Comparison of ENCODE assay signal across 17 cellular contexts in genomic region chr15:29685156-29686078, GRCh38.
DNase-seq lines count a peak whose midpoint lies in the region; ATAC-seq, FAIRE-seq and TF ChIP-seq lines count a peak whose summit lies in the region.
"Had no signal": no experiment of that assay in that cellular context is flagged by ENCODE, and none has a peak within 500 bp of the region (broad histone marks: within the 10 kb centered on the region; RNA-seq: fewer than 3 reads in every experiment).

No MANE protein-coding gene starts in this region.

- no peaks in the 10 kb centered on the region for H3K36me3 Mint-ChIP-seq in CD4-positive, alpha-beta T cell (ENCODE audit: low read depth)
- H3K36me3 Mint-ChIP-seq: activated naive CD8-positive, alpha-beta T cell; mesothelial cell of epicardium had no signal

- TF ChIP-seq POLR2A in IMR-90 (IDR thresholded peaks at IDR 0.05; ENCODE audit: low read depth, low read length) (no peak), erythroblast (IDR thresholded peaks at IDR 0.05; ENCODE audit: low read length) (no peak)

- POLR2A ChIA-PET in IMR-90 (lab: Charles Lee; ENCODE audit: unreplicated experiment), result no interaction called here
- POLR2A ChIA-PET in CD4-positive, alpha-beta T cell (lab: Charles Lee), result no interaction called here

- H2BK120ac ChIP-seq in IMR-90 (ENCODE audit: low read depth, low read length), result peak overlapping the region; percentile 55; the same call in 1 of the 2 replicates

- H4K20me1 ChIP-seq in IMR-90 (ENCODE audit: insufficient read depth, low read length), result no peaks in the 10 kb centered on the region

- dilution Hi-C loops in IMR-90 (cut with HindIII; ENCODE audit: low sequenced_read_pairs, unreplicated experiment), result no loop called here

- H3K36me3 ChIP-seq in IMR-90 (ENCODE audit: control insufficient read depth, insufficient read depth, low read length) (no peaks in the 10 kb centered on the region), bronchial epithelial cell (ENCODE audit: control insufficient read depth, insufficient read depth, low read length) (no peaks in the 10 kb centered on the region)
- H3K36me3 ChIP-seq: colonic mucosa, transverse colon had no signal

- H3K4me1 Mint-ChIP-seq in CD4-positive, alpha-beta T cell (ENCODE audit: low read depth), result no peaks in the 10 kb centered on the region
- H3K4me1 Mint-ChIP-seq: B cell, mesothelial cell of epicardium had no signal

- H2AK5ac ChIP-seq in IMR-90 (ENCODE audit: low read depth, low read length), result peak overlapping the region; percentile 82

- TF ChIP-seq RAD21 in IMR-90 (IDR thresholded peaks at IDR 0.05; ENCODE audit: low read length), result no peak

- H3K4me1 ChIP-seq in IMR-90 (ENCODE audit: control insufficient read depth, insufficient read depth, low read length), result 0 out of 2 replicates have a peak, but pooled peaks cover 3% of the 10 kb centered on the region
- H3K4me1 ChIP-seq: parathyroid adenoma had no signal

- no peak overlapping the region for H3K14ac ChIP-seq in IMR-90 (replicated peaks; ENCODE audit: low read depth, low read length)

- no peak overlapping the region for H3K18ac ChIP-seq in IMR-90 (ENCODE audit: low read depth, low read length)

- H4K91ac ChIP-seq in IMR-90 (ENCODE audit: insufficient read depth, low read depth, low read length), result no peak overlapping the region; the same call in 1 of the 2 replicates

- CTCF ChIA-PET in IMR-90 (lab: Yijun Ruan, JAX), result no interaction called here
- CTCF ChIA-PET in CD4-positive, alpha-beta T cell (lab: Charles Lee), result no interaction called here

- intact Hi-C loops in IMR-90 (cut with micrococcal nuclease), result no loop called here
- intact Hi-C loops in CD4-positive, alpha-beta T cell (cut with DNase I, micrococcal nuclease), result no loop called here

- H2AFZ ChIP-seq in IMR-90 (replicated peaks; ENCODE audit: low read length, poor library complexity), result peak overlapping the region; percentile 64
- H2AFZ ChIP-seq: parathyroid adenoma had no signal

- FAIRE-seq in bronchial epithelial cell (lab: Jason Lieb, UNC), result no peak

- H2BK15ac ChIP-seq in IMR-90 (ENCODE audit: low read depth, low read length), result no peak overlapping the region; the same call in 2 of the 3 replicates

- no peak overlapping the region for H3K27ac Mint-ChIP-seq in CD4-positive, alpha-beta T cell
- H3K27ac Mint-ChIP-seq: activated naive CD8-positive, alpha-beta T cell; B cell; mesothelial cell of epicardium had no signal

- H3K27me3 ChIP-seq in IMR-90 (ENCODE audit: control insufficient read depth, insufficient read depth, low read length) (no peaks in the 10 kb centered on the region), bronchial epithelial cell (ENCODE audit: control insufficient read depth, insufficient read depth, low read length) (no peaks in the 10 kb centered on the region)
- H3K27me3 ChIP-seq in CD4-positive, alpha-beta T cell (ENCODE audit: control insufficient read depth, insufficient read depth, low read length), result no peaks in the 10 kb centered on the region
- H3K27me3 ChIP-seq: colonic mucosa, transverse colon had no signal

- no peak overlapping the region for H3K23ac ChIP-seq in IMR-90 (ENCODE audit: low read depth, low read length)

- H2BK20ac ChIP-seq in IMR-90 (ENCODE audit: low read depth, low read length), result no peak overlapping the region

- DNase-seq in AG08395 (ENCODE audit: low spot score) (peak; percentile 61), IMR-90 (peak; percentile 79), bronchial epithelial cell (ENCODE audit: low read depth) (peak; percentile 48), left lobe of liver (ENCODE audit: low spot score) (peak; percentile 28), erythroblast (lab: John Stamatoyannopoulos, UW) (no peak), LoVo (ENCODE audit: low spot score) (no peak), NCI-H446 treated with DMSO at 0.1 percent for 48 hours (lab: John Stamatoyannopoulos, UW) (no peak)
- DNase-seq in CD4-positive, alpha-beta T cell, result no peak
- DNase-seq: colonic mucosa, DMS79 treated with DMSO at 0.1 percent for 48 hours, NCI-H2081, transverse colon had no signal

- BruUV-seq in IMR-90 (replicated peaks; lab: Mats Ljungman, UMichigan), result no TSS peak

- H3K56ac ChIP-seq in IMR-90 (ENCODE audit: extremely low read depth, insufficient read depth, low read length), result no peak overlapping the region

- H3K9me3 Mint-ChIP-seq in CD4-positive, alpha-beta T cell, result no peaks in the 10 kb centered on the region

- H2BK5ac ChIP-seq in IMR-90 (ENCODE audit: low read depth, low read length, poor library complexity, severe bottlenecking), result no peak overlapping the region

- TF ChIP-seq CTCF in IMR-90 (conservative IDR thresholded peaks at IDR 0.05; ENCODE audit: low read depth, low read length), result no peak
- TF ChIP-seq CTCF in bronchial epithelial cell (IDR thresholded peaks at IDR 0.05; ENCODE audit: insufficient read depth, low read length, severe bottlenecking), result no peak
- TF ChIP-seq CTCF in CD4-positive, alpha-beta T cell (IDR thresholded peaks at IDR 0.05), result no peak

- H3K9me3 ChIP-seq in IMR-90 (ENCODE audit: control insufficient read depth, insufficient read depth, low read length), result no peaks in the 10 kb centered on the region
- H3K9me3 ChIP-seq in CD4-positive, alpha-beta T cell (ENCODE audit: control insufficient read depth, low read length), result no peaks in the 10 kb centered on the region
- H3K9me3 ChIP-seq: colonic mucosa, transverse colon had no signal

- no peak overlapping the region for H3K4me3 ChIP-seq in IMR-90 (ENCODE audit: insufficient read depth, low read depth, low read length)
- H3K4me3 ChIP-seq in bronchial epithelial cell (ENCODE audit: low read depth, low read length), result no peak overlapping the region
- H3K4me3 ChIP-seq: colonic mucosa, transverse colon had no signal

- H4K5ac ChIP-seq in IMR-90 (ENCODE audit: low read depth, low read length), result no peak overlapping the region

- no peak overlapping the region for H4K8ac ChIP-seq in IMR-90 (ENCODE audit: low read depth in 2 of 2, low read length in 2 of 2)

- no peak overlapping the region for H3K9ac ChIP-seq in IMR-90 (ENCODE audit: low read depth, low read length)
- H3K9ac ChIP-seq: parathyroid adenoma had no signal

- H3K4ac ChIP-seq in IMR-90 (ENCODE audit: low read depth, low read length), result 0 out of 2 replicates have a peak overlapping the region, but pooled peaks have one; percentile 29

- WGBS in IMR-90 (ENCODE audit: extremely low coverage in 2 of 2, insufficient read length in 1 of 2), 2 experiments, result no CpG with 5 or more reads among the region's 20 CpGs

- H3K9me1 ChIP-seq in IMR-90 (ENCODE audit: insufficient read depth, low read length), result peaks cover 4% of the 10 kb centered on the region; the same call in 1 of the 2 replicates

- H3K4me3 Mint-ChIP-seq in CD4-positive, alpha-beta T cell, result no peak overlapping the region
- H3K4me3 Mint-ChIP-seq: activated naive CD8-positive, alpha-beta T cell; B cell; mesothelial cell of epicardium had no signal

- ATAC-seq in IMR-90 (ENCODE audit: low read depth) (peak; percentile 76), left lobe of liver (no peak)
- ATAC-seq in CD4-positive, alpha-beta T cell (ENCODE audit: poor library complexity), result no peak

- peak overlapping the region; percentile 82 for H2AK9ac ChIP-seq in IMR-90 (replicated peaks; ENCODE audit: low read depth, low read length, poor library complexity)

- H3K79me1 ChIP-seq in IMR-90 (ENCODE audit: low read depth in 1 of 2, low read length in 2 of 2), result no peaks in the 10 kb centered on the region

- peaks cover 11% of the 10 kb centered on the region for H3K27me3 Mint-ChIP-seq in CD4-positive, alpha-beta T cell

- no peak overlapping the region for H3K4me2 ChIP-seq in IMR-90 (ENCODE audit: low read depth, low read length)

- in situ Hi-C loops in IMR-90 (cut with MboI; ENCODE audit: low sequenced_read_pairs), result no loop called here

- H3K27ac ChIP-seq in IMR-90 (ENCODE audit: insufficient read depth, low read length), result no peak overlapping the region
- H3K27ac ChIP-seq in CD4-positive, alpha-beta T cell (ENCODE audit: low read depth, low read length), result no peak overlapping the region
- H3K27ac ChIP-seq: colonic mucosa, HL-60, parathyroid adenoma had no signal

TF ChIP-seq in IMR-90, 13 proteins besides CTCF, POLR2A, EP300 and RAD21:
- TF ChIP-seq MAZ (IDR thresholded peaks at IDR 0.05; ENCODE audit: borderline replicate concordance, low read depth, low read length) (peak; percentile 3; the same call in 1 of the 2 replicates), MAFK (IDR thresholded peaks at IDR 0.05; ENCODE audit: low read depth, low read length) (no peak), BHLHE40 (IDR thresholded peaks at IDR 0.05; ENCODE audit: low read depth, low read length) (no peak), CHD1 (IDR thresholded peaks at IDR 0.05; ENCODE audit: low read depth, low read length) (no peak), FOS (IDR thresholded peaks at IDR 0.05; ENCODE audit: low read depth, low read length) (peak; percentile 54; the same call in 1 of the 2 replicates)

Comparison
In these comparisons a context has a peak if more than half of its experiments do, and no peak if none do; other contexts are left out.
1. DNase-seq: peak in AG08395 (single experiment), IMR-90 (single experiment), bronchial epithelial cell (single experiment) and left lobe of liver (single experiment); none in erythroblast (0 of 2), LoVo (single experiment), NCI-H446 treated with DMSO at 0.1 percent for 48 hours (single experiment) and CD4-positive, alpha-beta T cell (0 of 10).